ENCODE assay signal across 1 cellular context in genomic region chr10:132559538-132559937, GRCh38.
A peak's percentile ranks its signal among the peaks of the same experiment; 100 is the strongest.
TF ChIP-seq lines count a peak whose summit lies in the region.

No MANE protein-coding gene starts in this region.

TF ChIP-seq in K562, 482 proteins besides CTCF, POLR2A, EP300 and RAD21:
- TF ChIP-seq PTRF (tag; IDR thresholded peaks at IDR 0.05) (no peak), ZNF444 (CRISPR knock-in tag; IDR thresholded peaks at IDR 0.05) (no peak), ZNF79 (CRISPR knock-in tag; IDR thresholded peaks at IDR 0.05; ENCODE audit: low read depth) (no peak), GATAD2A (IDR thresholded peaks at IDR 0.05) (no peak), ZNF217 (CRISPR knock-in tag; IDR thresholded peaks at IDR 0.05) (no peak), ARID4B (CRISPR knock-in tag; IDR thresholded peaks at IDR 0.05) (0 out of 2 replicates have a peak, but pooled peaks have one; percentile 26), FOXP1 (CRISPR knock-in tag; IDR thresholded peaks at IDR 0.05) (0 out of 2 replicates have a peak, but pooled peaks have one; percentile 25), MGA (IDR thresholded peaks at IDR 0.05) (peak; percentile 35), MAX (CRISPR knock-in tag; IDR thresholded peaks at IDR 0.05) (peak; percentile 84), ILK (tag; IDR thresholded peaks at IDR 0.05; ENCODE audit: borderline replicate concordance, low read depth) (no peak)
